ENCODE assay signal across 2 cellular contexts in the genomic region with DNA sequence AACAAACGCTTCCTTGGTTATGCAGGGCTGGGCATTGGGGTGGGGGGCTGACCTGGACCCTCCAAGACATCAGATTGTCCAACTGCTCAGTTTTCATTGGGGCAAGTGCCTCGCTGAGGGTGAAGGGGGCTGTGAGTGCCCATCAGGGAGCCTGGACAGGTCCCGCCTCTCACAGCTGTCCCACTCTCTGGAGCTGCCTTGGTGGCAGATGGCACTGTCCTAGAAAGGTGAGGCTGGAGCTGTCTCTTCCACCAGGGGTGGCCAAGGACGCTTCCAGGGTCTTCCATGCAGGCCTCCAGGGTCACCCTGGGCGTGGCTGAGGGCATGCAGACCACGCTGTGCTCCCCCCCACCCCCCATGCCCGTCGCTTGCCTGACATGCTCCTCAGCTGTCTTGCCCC.
TF ChIP-seq lines count a peak whose summit lies in the region.

No MANE protein-coding gene starts in this region.

TF ChIP-seq in A549, 52 proteins besides CTCF, POLR2A, EP300 and RAD21:
- TF ChIP-seq ZNF302 (CRISPR knock-in tag; IDR thresholded peaks at IDR 0.05): no peak
- no peak for TF ChIP-seq RNF2 (IDR thresholded peaks at IDR 0.05; ENCODE audit: borderline replicate concordance, low read depth)
- TF ChIP-seq, protein P1, sequence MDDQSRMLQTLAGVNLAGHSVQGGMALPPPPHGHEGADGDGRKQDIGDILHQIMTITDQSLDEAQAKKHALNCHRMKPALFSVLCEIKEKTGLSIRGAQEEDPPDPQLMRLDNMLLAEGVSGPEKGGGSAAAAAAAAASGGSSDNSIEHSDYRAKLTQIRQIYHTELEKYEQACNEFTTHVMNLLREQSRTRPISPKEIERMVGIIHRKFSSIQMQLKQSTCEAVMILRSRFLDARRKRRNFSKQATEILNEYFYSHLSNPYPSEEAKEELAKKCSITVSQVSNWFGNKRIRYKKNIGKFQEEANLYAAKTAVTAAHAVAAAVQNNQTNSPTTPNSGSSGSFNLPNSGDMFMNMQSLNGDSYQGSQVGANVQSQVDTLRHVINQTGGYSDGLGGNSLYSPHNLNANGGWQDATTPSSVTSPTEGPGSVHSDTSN (IDR thresholded peaks at IDR 0.05): no peak
- no peak for TF ChIP-seq HOXA7 (CRISPR knock-in tag; IDR thresholded peaks at IDR 0.05)
- no peak for TF ChIP-seq EHF (CRISPR knock-in tag; IDR thresholded peaks at IDR 0.05)
- TF ChIP-seq JUNB (IDR thresholded peaks at IDR 0.05): no peak
- TF ChIP-seq, protein P2, sequence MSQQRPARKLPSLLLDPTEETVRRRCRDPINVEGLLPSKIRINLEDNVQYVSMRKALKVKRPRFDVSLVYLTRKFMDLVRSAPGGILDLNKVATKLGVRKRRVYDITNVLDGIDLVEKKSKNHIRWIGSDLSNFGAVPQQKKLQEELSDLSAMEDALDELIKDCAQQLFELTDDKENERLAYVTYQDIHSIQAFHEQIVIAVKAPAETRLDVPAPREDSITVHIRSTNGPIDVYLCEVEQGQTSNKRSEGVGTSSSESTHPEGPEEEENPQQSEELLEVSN (IDR thresholded peaks at IDR 0.05; ENCODE audit: borderline replicate concordance, low read depth): no peak
- TF ChIP-seq MYC (IDR thresholded peaks at IDR 0.05; ENCODE audit: borderline replicate concordance, low read length): no peak
- TF ChIP-seq, protein P3, sequence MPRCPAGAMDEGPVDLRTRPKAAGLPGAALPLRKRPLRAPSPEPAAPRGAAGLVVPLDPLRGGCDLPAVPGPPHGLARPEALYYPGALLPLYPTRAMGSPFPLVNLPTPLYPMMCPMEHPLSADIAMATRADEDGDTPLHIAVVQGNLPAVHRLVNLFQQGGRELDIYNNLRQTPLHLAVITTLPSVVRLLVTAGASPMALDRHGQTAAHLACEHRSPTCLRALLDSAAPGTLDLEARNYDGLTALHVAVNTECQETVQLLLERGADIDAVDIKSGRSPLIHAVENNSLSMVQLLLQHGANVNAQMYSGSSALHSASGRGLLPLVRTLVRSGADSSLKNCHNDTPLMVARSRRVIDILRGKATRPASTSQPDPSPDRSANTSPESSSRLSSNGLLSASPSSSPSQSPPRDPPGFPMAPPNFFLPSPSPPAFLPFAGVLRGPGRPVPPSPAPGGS (IDR thresholded peaks at IDR 0.05): no peak
- no peak for TF ChIP-seq POLR2AphosphoS2 (conservative IDR thresholded peaks at IDR 0.05; ENCODE audit: low read length)
- no peak for TF ChIP-seq CBX8 (IDR thresholded peaks at IDR 0.05)
- no peak for TF ChIP-seq ESRRA (IDR thresholded peaks at IDR 0.05; ENCODE audit: borderline replicate concordance, low read length)
- no peak for TF ChIP-seq GATA3 (IDR thresholded peaks at IDR 0.05; ENCODE audit: borderline replicate concordance)
- TF ChIP-seq, protein P4, sequence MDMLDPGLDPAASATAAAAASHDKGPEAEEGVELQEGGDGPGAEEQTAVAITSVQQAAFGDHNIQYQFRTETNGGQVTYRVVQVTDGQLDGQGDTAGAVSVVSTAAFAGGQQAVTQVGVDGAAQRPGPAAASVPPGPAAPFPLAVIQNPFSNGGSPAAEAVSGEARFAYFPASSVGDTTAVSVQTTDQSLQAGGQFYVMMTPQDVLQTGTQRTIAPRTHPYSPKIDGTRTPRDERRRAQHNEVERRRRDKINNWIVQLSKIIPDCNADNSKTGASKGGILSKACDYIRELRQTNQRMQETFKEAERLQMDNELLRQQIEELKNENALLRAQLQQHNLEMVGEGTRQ (IDR thresholded peaks at IDR 0.05): no peak
- TF ChIP-seq FOSL2 (IDR thresholded peaks at IDR 0.05): no peak
- TF ChIP-seq FOSL2 (CRISPR knock-in tag; IDR thresholded peaks at IDR 0.05): no peak
- no peak for TF ChIP-seq CHD2 (IDR thresholded peaks at IDR 0.05; ENCODE audit: low read length, partially characterized antibody)
- TF ChIP-seq, protein P5, sequence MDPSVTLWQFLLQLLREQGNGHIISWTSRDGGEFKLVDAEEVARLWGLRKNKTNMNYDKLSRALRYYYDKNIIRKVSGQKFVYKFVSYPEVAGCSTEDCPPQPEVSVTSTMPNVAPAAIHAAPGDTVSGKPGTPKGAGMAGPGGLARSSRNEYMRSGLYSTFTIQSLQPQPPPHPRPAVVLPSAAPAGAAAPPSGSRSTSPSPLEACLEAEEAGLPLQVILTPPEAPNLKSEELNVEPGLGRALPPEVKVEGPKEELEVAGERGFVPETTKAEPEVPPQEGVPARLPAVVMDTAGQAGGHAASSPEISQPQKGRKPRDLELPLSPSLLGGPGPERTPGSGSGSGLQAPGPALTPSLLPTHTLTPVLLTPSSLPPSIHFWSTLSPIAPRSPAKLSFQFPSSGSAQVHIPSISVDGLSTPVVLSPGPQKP (IDR thresholded peaks at IDR 0.05; ENCODE audit: low read depth, low read length): no peak
- TF ChIP-seq ZC3H11A (IDR thresholded peaks at IDR 0.05): no peak

TF ChIP-seq in H1, 55 proteins besides CTCF, POLR2A, EP300 and RAD21:
- no peak for TF ChIP-seq CHD2 (IDR thresholded peaks at IDR 0.05; ENCODE audit: low read length)
- TF ChIP-seq, protein P6, sequence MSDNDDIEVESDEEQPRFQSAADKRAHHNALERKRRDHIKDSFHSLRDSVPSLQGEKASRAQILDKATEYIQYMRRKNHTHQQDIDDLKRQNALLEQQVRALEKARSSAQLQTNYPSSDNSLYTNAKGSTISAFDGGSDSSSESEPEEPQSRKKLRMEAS (IDR thresholded peaks at IDR 0.05): no peak
- no peak for TF ChIP-seq RNF2 (IDR thresholded peaks at IDR 0.05; ENCODE audit: borderline replicate concordance, low read depth, low read length, missing control alignments, poor library complexity, severe bottlenecking)
- no peak for TF ChIP-seq RBBP5 (IDR thresholded peaks at IDR 0.05; ENCODE audit: borderline replicate concordance, low read depth, low read length)
- no peak for TF ChIP-seq CREB1 (IDR thresholded peaks at IDR 0.05)
- TF ChIP-seq ASH2L (IDR thresholded peaks at IDR 0.05; ENCODE audit: low read length): no peak
- TF ChIP-seq, protein P7, sequence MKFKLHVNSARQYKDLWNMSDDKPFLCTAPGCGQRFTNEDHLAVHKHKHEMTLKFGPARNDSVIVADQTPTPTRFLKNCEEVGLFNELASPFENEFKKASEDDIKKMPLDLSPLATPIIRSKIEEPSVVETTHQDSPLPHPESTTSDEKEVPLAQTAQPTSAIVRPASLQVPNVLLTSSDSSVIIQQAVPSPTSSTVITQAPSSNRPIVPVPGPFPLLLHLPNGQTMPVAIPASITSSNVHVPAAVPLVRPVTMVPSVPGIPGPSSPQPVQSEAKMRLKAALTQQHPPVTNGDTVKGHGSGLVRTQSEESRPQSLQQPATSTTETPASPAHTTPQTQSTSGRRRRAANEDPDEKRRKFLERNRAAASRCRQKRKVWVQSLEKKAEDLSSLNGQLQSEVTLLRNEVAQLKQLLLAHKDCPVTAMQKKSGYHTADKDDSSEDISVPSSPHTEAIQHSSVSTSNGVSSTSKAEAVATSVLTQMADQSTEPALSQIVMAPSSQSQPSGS (IDR thresholded peaks at IDR 0.05; ENCODE audit: low read length): no peak
- TF ChIP-seq GTF2F1 (IDR thresholded peaks at IDR 0.05; ENCODE audit: borderline replicate concordance, low read depth, low read length): no peak
- TF ChIP-seq SUZ12 (IDR thresholded peaks at IDR 0.05; ENCODE audit: low read length): no peak
- no peak for TF ChIP-seq BRCA1 (IDR thresholded peaks at IDR 0.05; ENCODE audit: low read depth, low read length)
- no peak for TF ChIP-seq PHF8 (conservative IDR thresholded peaks at IDR 0.05; ENCODE audit: low read depth, low read length)
- TF ChIP-seq EZH2 (IDR thresholded peaks at IDR 0.05; ENCODE audit: low read depth, low read length, severe bottlenecking): no peak
- TF ChIP-seq CBX5 (IDR thresholded peaks at IDR 0.05; ENCODE audit: low read depth, low read length): no peak
- no peak for TF ChIP-seq SIN3A (conservative IDR thresholded peaks at IDR 0.05 in 1 of 2, IDR thresholded peaks at IDR 0.05 in 1 of 2; ENCODE audit: low read depth in 1 of 2, low read length in 2 of 2)
- no peak for TF ChIP-seq SP2 (IDR thresholded peaks at IDR 0.05; ENCODE audit: low read length)
